In genomic region chr1:50329332-50329932, GRCh38 we compare ENCODE assay signal across 14 cellular contexts.
DNase-seq lines count a peak whose midpoint lies in the region; ATAC-seq lines count a peak whose summit lies in the region.
"Had no signal": no experiment of that assay in that cellular context is flagged by ENCODE, and none has a peak within 500 bp of the region (broad histone marks: within the 10 kb centered on the region; RNA-seq: fewer than 3 reads in every experiment).

No MANE protein-coding gene starts in this region.

- DNase-seq in ELF-1 (ENCODE audit: low read depth, low spot score), result peak; percentile 11
- peak; percentile 25 for DNase-seq in HT-29 (ENCODE audit: low spot score)
- peak; percentile 26 for DNase-seq in SK-MEL-5 (ENCODE audit: low read depth, low spot score)
- DNase-seq in left colon, result peak; percentile 69 to 86
- no peak for DNase-seq in HCEC 1CT
- DNase-seq in Ammon's horn (ENCODE audit: low spot score), result no peak
- DNase-seq in posterior vena cava (ENCODE audit: low spot score), result no peak
- DNase-seq: activated CD8-positive, alpha-beta memory T cell treated with anti-CD3 and anti-CD28 coated beads, Interleukin-2, amount 10 ng/mL, durations not matched to agents 7 days and 5 days; activated naive CD4-positive, alpha-beta T cell treated with anti-CD3 and anti-CD28 coated beads for 36 hours; CD4-positive, alpha-beta T cell; effector CD4-positive, alpha-beta T cell; MV-4-11; uterus had no signal

- peak; percentile 71 for ATAC-seq in left colon
- ATAC-seq: activated CD8-positive, alpha-beta memory T cell treated with anti-CD3 and anti-CD28 coated beads, Interleukin-2, amount 10 ng/mL, durations not matched to agents 7 days and 5 days; foreskin keratinocyte had no signal

- intact Hi-C loops in left colon (cut with DNase I, micrococcal nuclease) (no loop called here), posterior vena cava (cut with DNase I) (no loop called here)

- in situ Hi-C loops in SK-MEL-5 (cut with HindIII; ENCODE audit: low pct_unique_long_range_greater_than_20kb, low sequenced_read_pairs), result no loop called here

Comparison
In these comparisons a context has a peak if more than half of its experiments do, and no peak if none do; other contexts are left out.
1. DNase-seq: peak in ELF-1 (single experiment), HT-29 (single experiment), SK-MEL-5 (single experiment) and left colon (2 of 2); none in HCEC 1CT (single experiment), Ammon's horn (single experiment) and posterior vena cava (single experiment).